2 cellular contexts compared by ENCODE assay signal in genomic region chr1:244810221-244810620, GRCh38.
TF ChIP-seq lines count a peak whose summit lies in the region.

No MANE protein-coding gene starts in this region.

TF ChIP-seq in IMR-90, 13 proteins besides CTCF, POLR2A, EP300 and RAD21:
- TF ChIP-seq USF2 (IDR thresholded peaks at IDR 0.05; ENCODE audit: low read depth, low read length), result no peak
- no peak for TF ChIP-seq RCOR1 (IDR thresholded peaks at IDR 0.05; ENCODE audit: insufficient replicate concordance, low read length)
- TF ChIP-seq CEBPB (IDR thresholded peaks at IDR 0.05; ENCODE audit: low read depth, low read length), result no peak
- TF ChIP-seq SMC3 (IDR thresholded peaks at IDR 0.05; ENCODE audit: low read depth, low read length), result no peak
- TF ChIP-seq BHLHE40 (IDR thresholded peaks at IDR 0.05; ENCODE audit: low read depth, low read length), result no peak
- no peak for TF ChIP-seq MAZ (IDR thresholded peaks at IDR 0.05; ENCODE audit: borderline replicate concordance, low read depth, low read length)
- TF ChIP-seq MAFK (IDR thresholded peaks at IDR 0.05; ENCODE audit: low read depth, low read length), result no peak
- no peak for TF ChIP-seq NFE2L2 (IDR thresholded peaks at IDR 0.05; ENCODE audit: low read depth, low read length)
- no peak for TF ChIP-seq MXI1 (IDR thresholded peaks at IDR 0.05; ENCODE audit: borderline replicate concordance, low read depth, low read length)
- TF ChIP-seq FOS (IDR thresholded peaks at IDR 0.05; ENCODE audit: low read depth, low read length), result no peak
- TF ChIP-seq ELK1 (IDR thresholded peaks at IDR 0.05; ENCODE audit: borderline replicate concordance, low read depth, low read length), result no peak
TF ChIP-seq in IMR-90: peak in this region for 0.

TF ChIP-seq in H1, 55 proteins besides CTCF, POLR2A, EP300 and RAD21:
- no peak for TF ChIP-seq JUN (IDR thresholded peaks at IDR 0.05; ENCODE audit: low read depth, low read length)
- TF ChIP-seq TAF1 (IDR thresholded peaks at IDR 0.05; ENCODE audit: low read depth, low read length), result no peak
- no peak for TF ChIP-seq ASH2L (IDR thresholded peaks at IDR 0.05; ENCODE audit: low read length)
- no peak for TF ChIP-seq EGR1 (IDR thresholded peaks at IDR 0.05; ENCODE audit: borderline replicate concordance, low read depth, low read length)
- no peak for TF ChIP-seq KDM5A (IDR thresholded peaks at IDR 0.05; ENCODE audit: low read length)
